ENCODE assay signal across 7 cellular contexts in the genomic region with DNA sequence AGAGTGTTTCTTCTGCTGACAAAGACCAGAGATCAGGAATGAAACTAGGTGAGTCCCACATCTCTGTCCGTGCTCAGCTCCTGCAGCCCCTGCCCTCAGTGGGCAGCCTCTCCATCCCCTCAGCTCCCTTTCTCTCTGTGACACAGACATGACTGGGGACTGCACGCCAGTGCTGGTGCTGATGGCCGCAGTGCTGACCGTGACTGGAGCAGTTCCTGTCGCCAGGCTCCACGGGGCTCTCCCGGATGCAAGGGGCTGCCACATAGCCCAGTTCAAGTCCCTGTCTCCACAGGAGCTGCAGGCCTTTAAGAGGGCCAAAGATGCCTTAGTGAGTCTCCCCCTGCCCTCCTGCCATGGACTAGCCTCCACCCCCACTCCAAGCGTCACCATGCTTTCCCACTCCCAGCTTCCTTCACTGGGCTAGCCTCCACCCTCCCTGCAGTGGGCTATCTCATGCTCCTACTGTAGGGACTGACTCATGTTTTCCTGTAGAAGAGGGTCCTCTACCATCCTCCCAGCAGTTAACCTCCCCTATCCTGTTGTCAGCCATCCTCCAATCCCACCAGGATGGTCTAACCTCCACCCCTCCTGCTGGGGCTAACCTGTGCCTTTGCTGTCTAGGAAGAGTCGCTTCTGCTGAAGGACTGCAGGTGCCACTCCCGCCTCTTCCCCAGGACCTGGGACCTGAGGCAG. TPM values are rescaled to one million over a fixed set of nuclear protein-coding genes. Genes with fewer than 3 reads are reported as not detected.
"Had no signal": no experiment of that assay in that cellular context is flagged by ENCODE, and none has a peak within 500 bp of the region (broad histone marks: within the 10 kb centered on the region; RNA-seq: fewer than 3 reads in every experiment).

No MANE protein-coding gene starts in this region.

RNA-seq across cellular contexts. Expression of a gene that starts 0.5 kb away (rescaled TPM):
- total RNA-seq: GM23338, H1, H9, HepG2, HFFc6, HT1080 had no signal
- polyA plus RNA-seq: GM23338, H1, HepG2, IgD-negative memory B cell had no signal

RNA-seq across cellular contexts. Expression of a gene that starts 20.0 kb away (rescaled TPM):
- total RNA-seq: GM23338, H1, H9, HepG2, HFFc6, HT1080 had no signal
- polyA plus RNA-seq: GM23338, H1, HepG2, IgD-negative memory B cell had no signal

RNA-seq across cellular contexts. Expression of a gene that starts 23.9 kb away (rescaled TPM):
- total RNA-seq: GM23338, H1, H9, HepG2, HFFc6, HT1080 had no signal
- polyA plus RNA-seq: GM23338, HepG2, IgD-negative memory B cell had no signal

RNA-seq across cellular contexts. Expression of a gene that starts 27.5 kb away (rescaled TPM):
- total RNA-seq: GM23338, H1, H9, HepG2, HFFc6, HT1080 had no signal
- polyA plus RNA-seq: GM23338, H1, HepG2, IgD-negative memory B cell had no signal

RNA-seq across cellular contexts. Expression of a gene that starts 52.0 kb away (rescaled TPM):
- polyA plus RNA-seq: HepG2 had no signal
